In the genomic region with DNA sequence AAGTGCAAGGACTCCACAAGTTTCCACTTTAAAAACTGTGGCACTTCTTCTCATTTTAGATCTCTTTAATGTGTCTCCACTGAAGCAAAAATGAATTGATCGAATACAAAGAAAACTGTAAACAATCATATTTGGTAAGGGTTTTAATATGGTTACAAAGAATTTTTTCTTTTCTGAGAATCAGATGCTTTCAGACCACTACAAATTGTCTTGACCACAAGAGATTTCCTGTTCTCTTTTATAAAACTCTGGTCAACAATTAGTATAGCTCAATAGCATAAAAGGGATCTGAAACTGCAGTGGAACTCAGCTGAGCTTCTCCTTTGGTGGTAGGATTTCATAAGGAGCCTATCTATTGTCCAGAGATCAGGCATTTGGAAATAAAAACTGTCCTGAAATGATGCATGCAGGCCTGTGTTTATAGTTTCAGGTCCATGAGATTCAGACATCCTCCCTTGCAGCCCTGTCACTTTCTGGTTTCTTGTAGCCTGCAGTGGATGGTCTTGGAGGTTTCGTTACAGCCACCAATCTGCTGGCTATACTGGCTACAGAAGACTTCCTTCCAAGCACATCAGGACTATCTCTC, we compare ENCODE assay signal across 9 cellular contexts.
A peak's percentile ranks its signal among the peaks of the same experiment; 100 is the strongest.
DNase-seq lines count a peak whose midpoint lies in the region; ATAC-seq and TF ChIP-seq lines count a peak whose summit lies in the region.
"Had no signal": no experiment of that assay in that cellular context is flagged by ENCODE, and none has a peak within 500 bp of the region (broad histone marks: within the 10 kb centered on the region; RNA-seq: fewer than 3 reads in every experiment).

No MANE protein-coding gene starts in this region.

- H3K56ac ChIP-seq in H9 (ENCODE audit: insufficient read length, low read depth, low read length): no peak overlapping the region

- in situ Hi-C loops in GM13976 (cut with MboI; ENCODE audit: low sequenced_read_pairs, unreplicated experiment): no loop called here

- H3K27me3 ChIP-seq in H9 (ENCODE audit: insufficient read depth, low read length): no peaks in the 10 kb centered on the region

- H3K36me3 Mint-ChIP-seq in H9 (ENCODE audit: insufficient read depth in 1 of 3, low read depth in 3 of 3): no peaks in the 10 kb centered on the region

- H3K9me3 Mint-ChIP-seq in H9: no peaks in the 10 kb centered on the region
- H3K9me3 Mint-ChIP-seq: central memory CD8-positive, alpha-beta T cell had no signal

- no peaks in the 10 kb centered on the region for H3K79me2 ChIP-seq in H9 (ENCODE audit: insufficient read depth, low read length)

- no peak overlapping the region for H4K91ac ChIP-seq in H9 (ENCODE audit: insufficient read length, low read depth, low read length)

- H2AFZ ChIP-seq in H9 (ENCODE audit: low read length): no peak overlapping the region

- H3K27ac Mint-ChIP-seq in H9: no peak overlapping the region

- ATAC-seq in GM21576 (IDR thresholded peaks at IDR 0.05; ENCODE audit: unreplicated experiment): peak; percentile 77

- H4K20me1 ChIP-seq in H9 (ENCODE audit: control insufficient read depth, insufficient read depth, insufficient read length): no peaks in the 10 kb centered on the region

- no peaks in the 10 kb centered on the region for H3K79me1 ChIP-seq in H9 (ENCODE audit: insufficient read depth, low read depth, low read length, poor library complexity, severe bottlenecking)

- no peak overlapping the region for H2BK120ac ChIP-seq in H9 (ENCODE audit: low read depth, low read length, poor library complexity, severe bottlenecking)

- no peak overlapping the region for H3K4ac ChIP-seq in H9 (ENCODE audit: low read depth, low read length)

- H3K18ac ChIP-seq in H9 (ENCODE audit: insufficient read length, low read depth, low read length): no peak overlapping the region

- WGBS in H9 (ENCODE audit: extremely low coverage, insufficient read length, low lambda C conversion rate): no CpG with 5 or more reads among the region's 2 CpGs

- H3K4me3 Mint-ChIP-seq in H9: no peak overlapping the region
- H3K4me3 Mint-ChIP-seq: central memory CD8-positive, alpha-beta T cell had no signal

- H3K27ac ChIP-seq in H9 (ENCODE audit: insufficient read length, low read depth, low read length): no peak overlapping the region

- H3K4me2 ChIP-seq in H9 (ENCODE audit: insufficient read depth, insufficient read length, low read length): no peak overlapping the region

- H4K8ac ChIP-seq in H9 (replicated peaks; ENCODE audit: insufficient read length, low read depth, low read length): no peak overlapping the region

- no peak overlapping the region for H3T11ph ChIP-seq in H9 (ENCODE audit: low read length)

- H3K4me1 Mint-ChIP-seq in H9: 0 out of 4 replicates have a peak, but pooled peaks cover 0 to 2% of the 10 kb centered on the region in 2 experiments

- H3K27me3 Mint-ChIP-seq in H9 (ENCODE audit: low read depth): no peaks in the 10 kb centered on the region
- H3K27me3 Mint-ChIP-seq: central memory CD8-positive, alpha-beta T cell had no signal

- H2BK5ac ChIP-seq in H9 (ENCODE audit: insufficient read length, low read length): no peak overlapping the region

- TF ChIP-seq CTCF in GM13976 (IDR thresholded peaks at IDR 0.05; ENCODE audit: borderline replicate concordance, control extremely low read depth, extremely low read depth, insufficient read depth, missing control alignments) (no peak), H9 (conservative IDR thresholded peaks at IDR 0.05) (no peak)

- H3K9me3 ChIP-seq in H9 (ENCODE audit: control insufficient read depth, low read depth, low read length): no peaks in the 10 kb centered on the region

- H2BK15ac ChIP-seq in H9 (ENCODE audit: low read depth, low read length): no peak overlapping the region

- no peak overlapping the region for H4K5ac ChIP-seq in H9 (ENCODE audit: insufficient read length, low read depth, low read length)

- H3K23ac ChIP-seq in H9 (ENCODE audit: insufficient read length, low read depth, low read length): no peak overlapping the region

- H3K23me2 ChIP-seq in H9 (ENCODE audit: insufficient read length, low read depth, low read length, poor library complexity, severe bottlenecking): no peaks in the 10 kb centered on the region

- no peak overlapping the region for H3K14ac ChIP-seq in H9 (ENCODE audit: insufficient read depth, low read length)

- no peak overlapping the region for H3K9ac ChIP-seq in H9 (ENCODE audit: extremely low read depth, insufficient read length, low read length)

- no peaks in the 10 kb centered on the region for H3K4me1 ChIP-seq in H9 (ENCODE audit: insufficient read depth, low read length)

- H2AK5ac ChIP-seq in H9 (ENCODE audit: insufficient read length, low read length): no peak overlapping the region

- no peak overlapping the region for H2BK12ac ChIP-seq in H9 (ENCODE audit: insufficient read length, low read depth, low read length)

- H2BK20ac ChIP-seq in H9 (ENCODE audit: low read depth, low read length, poor library complexity, severe bottlenecking): no peak overlapping the region

- peak; percentile 53 for DNase-seq in GM13976 (ENCODE audit: low spot score)
- peak; percentile 39 for DNase-seq in LHCN-M2 (ENCODE audit: low read depth)
- DNase-seq in fibroblast of peridontal ligament (ENCODE audit: extremely low read depth): peak; percentile 58
- DNase-seq in A172 (ENCODE audit: low spot score): no peak
- no peak for DNase-seq in H9
- DNase-seq in NCI-H2171 treated with DMSO at 0.1 percent for 48 hours (lab: John Stamatoyannopoulos, UW): no peak
- no peak for DNase-seq in NCI-H2081 (lab: John Stamatoyannopoulos, UW)

Comparison
In these comparisons a context has a peak if more than half of its experiments do, and no peak if none do; other contexts are left out.
1. DNase-seq: peak in GM13976 (single experiment), LHCN-M2 (single experiment) and fibroblast of peridontal ligament (single experiment); none in A172 (single experiment), H9 (single experiment), NCI-H2171 treated with DMSO at 0.1 percent for 48 hours (single experiment) and NCI-H2081 (0 of 2).